Comparison of ENCODE assay signal across 23 cellular contexts in genomic region chr6:158158748-158159147, GRCh38.
"Had no signal": no experiment of that assay in that cellular context is flagged by ENCODE, and none has a peak within 500 bp of the region (broad histone marks: within the 10 kb centered on the region; RNA-seq: fewer than 3 reads in every experiment).

No MANE protein-coding gene starts in this region.

- H3K4me1 ChIP-seq: gastrocnemius medialis, left ventricle myocardium inferior, vagina had no signal

- DNase-seq: activated B cell treated with CpG ODN at 0.5 μM for 24 hours; activated CD4-positive, alpha-beta T cell treated with anti-CD3 and anti-CD28 coated beads for 4 hours; activated CD4-positive, alpha-beta T cell treated with anti-CD3 and anti-CD28 coated beads, Interleukin-2, amount 50 U/mL, for 48 hours; activated CD8-positive, alpha-beta memory T cell treated with anti-CD3 and anti-CD28 coated beads, Interleukin-2, amount 50 U/mL, for 48 hours; activated naive CD4-positive, alpha-beta T cell treated with Interleukin-2 at 50 U/mL for 16 hours; activated naive CD8-positive, alpha-beta T cell treated with anti-CD3 and anti-CD28 coated beads for 36 hours; activated T-cell treated with anti-CD3 and anti-CD28 coated beads, Interleukin-2, amount 50 U/mL, for 48 hours; amniotic stem cell; cerebellar nuclear complex; cortex of kidney; gastrocnemius medialis; hippocampal formation; left ventricle myocardium inferior; naive thymus-derived CD4-positive, alpha-beta T cell; occipital lobe; posterior cingulate gyrus; right lobe of liver; stimulated activated CD8-positive, alpha-beta memory T cell treated with anti-CD3 and anti-CD28 coated beads, Interleukin-4, amount 100 ng/mL, for 48 hours; stimulated activated naive B cell treated with anti-CD40 and anti-IgM and Interleukin-4, amounts not matched to agents 10 μg/mL and 1 μg/mL and 100 μg/mL, for 72 hours; T1000 had no signal

- ATAC-seq: gastrocnemius medialis; naive thymus-derived CD4-positive, alpha-beta T cell; right lobe of liver; stimulated activated naive B cell treated with anti-CD40 and anti-IgM and Interleukin-4, amounts not matched to agents 10 μg/mL and 1 μg/mL and 100 μg/mL, for 72 hours had no signal

- H3K27ac ChIP-seq: gastrocnemius medialis, left ventricle myocardium inferior, right lobe of liver, skin epidermis, thoracic aorta, vagina had no signal

- H3K4me3 ChIP-seq: gastrocnemius medialis, left ventricle myocardium inferior, right lobe of liver, skin epidermis, thoracic aorta, vagina had no signal

- H3K27me3 ChIP-seq: gastrocnemius medialis, right lobe of liver, vagina had no signal

- H3K9me3 ChIP-seq: gastrocnemius medialis, left ventricle myocardium inferior, right lobe of liver, thoracic aorta, vagina had no signal

- H3K36me3 ChIP-seq: left ventricle myocardium inferior, right lobe of liver had no signal
